26 cellular contexts compared by ENCODE assay signal in the genomic region with DNA sequence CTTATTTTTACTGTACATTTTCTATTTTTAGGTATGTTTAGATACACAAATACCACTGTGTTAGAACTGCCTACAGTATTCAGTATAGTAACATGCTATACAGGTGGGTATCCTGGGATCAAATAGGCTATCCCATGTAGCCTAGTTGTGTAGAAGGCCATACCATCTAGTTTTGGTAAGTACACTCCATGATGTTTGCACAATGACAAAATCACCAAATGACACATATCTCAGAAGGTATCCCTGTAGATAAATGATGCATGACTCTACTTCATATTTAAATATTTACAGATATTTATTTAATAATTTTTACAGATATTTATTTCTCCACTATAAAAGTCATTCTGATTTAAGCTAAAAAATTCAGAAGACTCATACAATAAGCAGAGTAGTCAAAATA.
"Had no signal": no experiment of that assay in that cellular context is flagged by ENCODE, and none has a peak within 500 bp of the region (broad histone marks: within the 10 kb centered on the region; RNA-seq: fewer than 3 reads in every experiment).

No MANE protein-coding gene starts in this region.

- H3K4me1 ChIP-seq: colonic mucosa, esophagus muscularis mucosa, esophagus squamous epithelium, foreskin keratinocyte, gastrocnemius medialis, gastroesophageal sphincter, heart left ventricle, heart right ventricle had no signal

- H3K4me3 ChIP-seq: colonic mucosa, coronary artery, dorsolateral prefrontal cortex, esophagus muscularis mucosa, esophagus squamous epithelium, gastrocnemius medialis, gastroesophageal sphincter, heart left ventricle, heart right ventricle had no signal

- DNase-seq: colonic mucosa; cortex of kidney; dermis blood vessel endothelial cell; dorsolateral prefrontal cortex; effector CD4-positive, alpha-beta T cell; effector CD8-positive, alpha-beta T cell; effector memory CD4-positive, alpha-beta T cell; effector memory CD8-positive, alpha-beta T cell; endodermal cell; erythroblast; esophagus squamous epithelium; foreskin fibroblast; foreskin keratinocyte; foreskin melanocyte; gastrocnemius medialis; glutamatergic neuron; head of caudate nucleus; heart left ventricle; heart right ventricle had no signal

- FAIRE-seq: colon, endothelial cell of umbilical vein had no signal

- H3K9me3 ChIP-seq: colonic mucosa, esophagus muscularis mucosa, esophagus squamous epithelium, gastrocnemius medialis, gastroesophageal sphincter, heart left ventricle, heart right ventricle had no signal

- ATAC-seq: effector memory CD8-positive, alpha-beta T cell; esophagus mucosa; foreskin keratinocyte; gastrocnemius medialis; gastroesophageal sphincter; heart left ventricle; heart right ventricle had no signal

- H3K36me3 ChIP-seq: colonic mucosa, esophagus muscularis mucosa, esophagus squamous epithelium, gastrocnemius medialis, gastroesophageal sphincter, heart left ventricle, heart right ventricle had no signal

- H3K27me3 ChIP-seq: colonic mucosa, esophagus muscularis mucosa, esophagus squamous epithelium, foreskin keratinocyte, gastrocnemius medialis, gastroesophageal sphincter, heart left ventricle, heart right ventricle had no signal

- H3K27ac ChIP-seq: colonic mucosa, coronary artery, dorsolateral prefrontal cortex, epithelial cell of prostate, esophagus muscularis mucosa, esophagus squamous epithelium, foreskin keratinocyte, gastrocnemius medialis, gastroesophageal sphincter, heart left ventricle, heart right ventricle had no signal
